Comparison of ENCODE assay signal across 14 cellular contexts in genomic region chr20:44109951-44110361, GRCh38.
DNase-seq lines count a peak whose midpoint lies in the region; ATAC-seq and TF ChIP-seq lines count a peak whose summit lies in the region.
"Had no signal": no experiment of that assay in that cellular context is flagged by ENCODE, and none has a peak within 500 bp of the region (broad histone marks: within the 10 kb centered on the region; RNA-seq: fewer than 3 reads in every experiment).

No MANE protein-coding gene starts in this region.

- H4K8ac ChIP-seq in IMR-90 (ENCODE audit: low read depth in 2 of 2, low read length in 2 of 2), result no peak overlapping the region

- no peak for TF ChIP-seq RAD21 in IMR-90 (IDR thresholded peaks at IDR 0.05; ENCODE audit: low read length)

- peaks cover 4% of the 10 kb centered on the region for H3K9me3 ChIP-seq in IMR-90 (ENCODE audit: control insufficient read depth, insufficient read depth, low read length)
- H3K9me3 ChIP-seq: HAP-1 had no signal

- no peaks in the 10 kb centered on the region for H3K36me3 Mint-ChIP-seq in Calu3 (ENCODE audit: insufficient read depth, unreplicated experiment)
- no peaks in the 10 kb centered on the region for H3K36me3 Mint-ChIP-seq in activated T-helper 2 cell treated with anti-CD3 and anti-CD28 coated beads, Interferon-gamma antibody, Interleukin-2, Interleukin-4, amounts not matched to agents 10 μg/mL and 5 μg/mL and 100 μg/mL, durations not matched to agents 14 hours and 24 hours and 36 hours (ENCODE audit: low read depth)

- POLR2A ChIA-PET in IMR-90 (lab: Charles Lee; ENCODE audit: unreplicated experiment), result no interaction called here

- H3K27me3 Mint-ChIP-seq in Calu3 (ENCODE audit: unreplicated experiment), result peaks cover 88% of the 10 kb centered on the region
- H3K27me3 Mint-ChIP-seq in activated T-helper 2 cell treated with anti-CD3 and anti-CD28 coated beads, Interferon-gamma antibody, Interleukin-2, Interleukin-4, amounts not matched to agents 10 μg/mL and 5 μg/mL and 100 μg/mL, durations not matched to agents 14 hours and 24 hours and 36 hours (ENCODE audit: low read depth), result peaks cover 13% of the 10 kb centered on the region

- H3K9me3 Mint-ChIP-seq in Calu3 (ENCODE audit: low read depth, unreplicated experiment), result peaks cover 10% of the 10 kb centered on the region
- peaks cover 10% of the 10 kb centered on the region for H3K9me3 Mint-ChIP-seq in activated T-helper 2 cell treated with anti-CD3 and anti-CD28 coated beads, Interferon-gamma antibody, Interleukin-2, Interleukin-4, amounts not matched to agents 10 μg/mL and 5 μg/mL and 100 μg/mL, durations not matched to agents 14 hours and 24 hours and 36 hours

- intact Hi-C loops in Calu3 (cut with micrococcal nuclease; ENCODE audit: unreplicated experiment) (no loop called here), IMR-90 (cut with micrococcal nuclease) (no loop called here)
- intact Hi-C loops in activated T-helper 2 cell treated with anti-CD3 and anti-CD28 coated beads, Interferon-gamma antibody, Interleukin-2, Interleukin-4, amounts not matched to agents 10 μg/mL and 5 μg/mL and 100 μg/mL, durations not matched to agents 14 hours and 24 hours and 36 hours (cut with micrococcal nuclease), result no loop called here

- H3K4me3 ChIP-seq in IMR-90 (ENCODE audit: insufficient read depth, low read depth, low read length), result no peak overlapping the region
- H3K4me3 ChIP-seq in cardiac fibroblast (replicated peaks in 1 of 2; ENCODE audit: low read depth in 2 of 2, low read length in 2 of 2), result no peak overlapping the region
- H3K4me3 ChIP-seq: HAP-1 had no signal

- no peak overlapping the region for H3K4me3 Mint-ChIP-seq in Calu3 (ENCODE audit: low read depth, unreplicated experiment)
- H3K4me3 Mint-ChIP-seq in activated T-helper 2 cell treated with anti-CD3 and anti-CD28 coated beads, Interferon-gamma antibody, Interleukin-2, Interleukin-4, amounts not matched to agents 10 μg/mL and 5 μg/mL and 100 μg/mL, durations not matched to agents 14 hours and 24 hours and 36 hours (ENCODE audit: low read depth), result no peak overlapping the region
- H3K4me3 Mint-ChIP-seq: activated T-cell treated with anti-CD3 and anti-CD28 coated beads, Interleukin-2, amount 50 U/mL, for 24 hours; CD4-positive, alpha-beta T cell; neural crest cell had no signal

- H3K4me1 Mint-ChIP-seq in Calu3 (ENCODE audit: low read depth, unreplicated experiment), result no peaks in the 10 kb centered on the region
- H3K4me1 Mint-ChIP-seq in activated T-helper 2 cell treated with anti-CD3 and anti-CD28 coated beads, Interferon-gamma antibody, Interleukin-2, Interleukin-4, amounts not matched to agents 10 μg/mL and 5 μg/mL and 100 μg/mL, durations not matched to agents 14 hours and 24 hours and 36 hours (ENCODE audit: low read depth), result no peaks in the 10 kb centered on the region
- H3K4me1 Mint-ChIP-seq: neural crest cell had no signal

- H4K20me1 ChIP-seq in IMR-90 (ENCODE audit: insufficient read depth, low read length), result no peaks in the 10 kb centered on the region

- DNase-seq in Calu3 (no peak), IMR-90 (no peak), cardiac fibroblast (ENCODE audit: low read depth in 2 of 2) (peak in 1 of 2 donors; percentile 54), islet precursor cell (peak; percentile 54), NCI-H1105 treated with DMSO at 0.1 percent for 48 hours (lab: John Stamatoyannopoulos, UW) (no peak), SKM-1 (lab: John Stamatoyannopoulos, UW; ENCODE audit: unreplicated experiment) (no peak)
- DNase-seq in activated T-helper 2 cell treated with anti-CD3 and anti-CD28 coated beads, Interferon-gamma antibody, Interleukin-2, Interleukin-4, amounts not matched to agents 10 μg/mL and 5 μg/mL and 100 μg/mL, durations not matched to agents 14 hours and 24 hours and 36 hours (ENCODE audit: low spot score), result no peak
- DNase-seq: activated T-cell treated with anti-CD3 and anti-CD28 coated beads, Interleukin-2, amount 50 U/mL, for 24 hours; aorta; CD4-positive, alpha-beta T cell; NCI-H2171 had no signal

- no peak overlapping the region for H3K14ac ChIP-seq in IMR-90 (replicated peaks; ENCODE audit: low read depth, low read length)

- dilution Hi-C loops in IMR-90 (cut with HindIII; ENCODE audit: low sequenced_read_pairs, unreplicated experiment), result no loop called here

- no peak overlapping the region for H4K91ac ChIP-seq in IMR-90 (ENCODE audit: insufficient read depth, low read depth, low read length)

- no peak overlapping the region for H3K56ac ChIP-seq in IMR-90 (ENCODE audit: extremely low read depth, insufficient read depth, low read length)

- no peak overlapping the region for H2AK9ac ChIP-seq in IMR-90 (replicated peaks; ENCODE audit: low read depth, low read length, poor library complexity)

- no peak overlapping the region for H2AFZ ChIP-seq in IMR-90 (replicated peaks; ENCODE audit: low read length, poor library complexity)

- H3K9me1 ChIP-seq in IMR-90 (ENCODE audit: insufficient read depth, low read length), result no peaks in the 10 kb centered on the region; the same call in 1 of the 2 replicates

- H3K18ac ChIP-seq in IMR-90 (ENCODE audit: low read depth, low read length), result no peak overlapping the region

- H2BK15ac ChIP-seq in IMR-90 (ENCODE audit: low read depth, low read length), result no peak overlapping the region

- in situ Hi-C loops in IMR-90 (cut with MboI; ENCODE audit: low sequenced_read_pairs), result no loop called here

- H3K79me1 ChIP-seq in IMR-90 (ENCODE audit: low read depth in 1 of 2, low read length in 2 of 2), result no peaks in the 10 kb centered on the region

- TF ChIP-seq CTCF in Calu3 (IDR thresholded peaks at IDR 0.05; ENCODE audit: unreplicated experiment) (peak; percentile 28), IMR-90 (conservative IDR thresholded peaks at IDR 0.05; ENCODE audit: low read depth, low read length) (0 out of 2 replicates have a peak, but pooled peaks have one; percentile 7), cardiac fibroblast (IDR thresholded peaks at IDR 0.05; ENCODE audit: low read depth, low read length) (peak; percentile 33)

- H3K27me3 ChIP-seq in IMR-90 (ENCODE audit: control insufficient read depth, insufficient read depth, low read length), result peaks cover 15% of the 10 kb centered on the region

- CTCF ChIA-PET in Calu3 (lab: Charles Lee) (interaction anchor here (1.1 kb wide), 1 partner anchor 52 kb away, joined by 3 read pairs; no protein-coding TSS in a partner anchor), IMR-90 (lab: Yijun Ruan, JAX) (no interaction called here)

- H3K4ac ChIP-seq in IMR-90 (ENCODE audit: low read depth, low read length), result no peak overlapping the region

- no peak overlapping the region for H3K27ac Mint-ChIP-seq in Calu3 (ENCODE audit: unreplicated experiment)
- H3K27ac Mint-ChIP-seq in activated T-helper 2 cell treated with anti-CD3 and anti-CD28 coated beads, Interferon-gamma antibody, Interleukin-2, Interleukin-4, amounts not matched to agents 10 μg/mL and 5 μg/mL and 100 μg/mL, durations not matched to agents 14 hours and 24 hours and 36 hours, result no peak overlapping the region
- H3K27ac Mint-ChIP-seq: activated T-cell treated with anti-CD3 and anti-CD28 coated beads, Interleukin-2, amount 50 U/mL, for 24 hours; CD4-positive, alpha-beta T cell had no signal

- H3K27ac ChIP-seq in IMR-90 (ENCODE audit: insufficient read depth, low read length), result no peak overlapping the region

- no peak overlapping the region for H4K5ac ChIP-seq in IMR-90 (ENCODE audit: low read depth, low read length)

- no peak overlapping the region for H2BK5ac ChIP-seq in IMR-90 (ENCODE audit: low read depth, low read length, poor library complexity, severe bottlenecking)

- H3K23ac ChIP-seq in IMR-90 (ENCODE audit: low read depth, low read length), result no peak overlapping the region

- no peak overlapping the region for H2BK120ac ChIP-seq in IMR-90 (ENCODE audit: low read depth, low read length)

- BruUV-seq in Calu3 (replicated peaks; lab: Mats Ljungman, UMichigan) (no TSS peak), IMR-90 (replicated peaks; lab: Mats Ljungman, UMichigan) (no TSS peak)

- peaks cover 3% of the 10 kb centered on the region; the same call in 1 of the 2 replicates for H3K4me1 ChIP-seq in IMR-90 (ENCODE audit: control insufficient read depth, insufficient read depth, low read length)
- H3K4me1 ChIP-seq: HAP-1 had no signal

- H3K36me3 ChIP-seq in IMR-90 (ENCODE audit: control insufficient read depth, insufficient read depth, low read length), result no peaks in the 10 kb centered on the region
- H3K36me3 ChIP-seq: HAP-1 had no signal

- TF ChIP-seq POLR2A in IMR-90 (IDR thresholded peaks at IDR 0.05; ENCODE audit: low read depth, low read length), result no peak

- no peak overlapping the region for H3K4me2 ChIP-seq in IMR-90 (ENCODE audit: low read depth, low read length)

- no peak overlapping the region for H2BK20ac ChIP-seq in IMR-90 (ENCODE audit: low read depth, low read length)

- H2AK5ac ChIP-seq in IMR-90 (ENCODE audit: low read depth, low read length), result no peak overlapping the region

- ATAC-seq in IMR-90 (ENCODE audit: low read depth), result no peak
- no peak for ATAC-seq in HG02970 (IDR thresholded peaks at IDR 0.05; ENCODE audit: low FRiP score, unreplicated experiment)

- no peak overlapping the region for H3K9ac ChIP-seq in IMR-90 (ENCODE audit: low read depth, low read length)

- WGBS in IMR-90 (ENCODE audit: extremely low coverage in 2 of 2, insufficient read length in 1 of 2), 2 experiments, result 53% methylated on average over 3 of the region's 5 CpGs; no CpG with 5 or more reads in 1 of the 2 experiments

TF ChIP-seq in IMR-90, 13 proteins besides CTCF, POLR2A, EP300 and RAD21 (continues in another document):
- TF ChIP-seq SMC3 (IDR thresholded peaks at IDR 0.05; ENCODE audit: low read depth, low read length) (no peak), RFX5 (IDR thresholded peaks at IDR 0.05; ENCODE audit: low read depth, low read length) (no peak), BHLHE40 (IDR thresholded peaks at IDR 0.05; ENCODE audit: low read depth, low read length) (no peak), FOS (IDR thresholded peaks at IDR 0.05; ENCODE audit: low read depth, low read length) (no peak), ELK1 (IDR thresholded peaks at IDR 0.05; ENCODE audit: borderline replicate concordance, low read depth, low read length) (no peak), MXI1 (IDR thresholded peaks at IDR 0.05; ENCODE audit: borderline replicate concordance, low read depth, low read length) (no peak), MAZ (IDR thresholded peaks at IDR 0.05; ENCODE audit: borderline replicate concordance, low read depth, low read length) (no peak), NFE2L2 (IDR thresholded peaks at IDR 0.05; ENCODE audit: low read depth, low read length) (no peak), CHD1 (IDR thresholded peaks at IDR 0.05; ENCODE audit: low read depth, low read length) (no peak)
